8 cellular contexts compared by ENCODE assay signal in the genomic region with DNA sequence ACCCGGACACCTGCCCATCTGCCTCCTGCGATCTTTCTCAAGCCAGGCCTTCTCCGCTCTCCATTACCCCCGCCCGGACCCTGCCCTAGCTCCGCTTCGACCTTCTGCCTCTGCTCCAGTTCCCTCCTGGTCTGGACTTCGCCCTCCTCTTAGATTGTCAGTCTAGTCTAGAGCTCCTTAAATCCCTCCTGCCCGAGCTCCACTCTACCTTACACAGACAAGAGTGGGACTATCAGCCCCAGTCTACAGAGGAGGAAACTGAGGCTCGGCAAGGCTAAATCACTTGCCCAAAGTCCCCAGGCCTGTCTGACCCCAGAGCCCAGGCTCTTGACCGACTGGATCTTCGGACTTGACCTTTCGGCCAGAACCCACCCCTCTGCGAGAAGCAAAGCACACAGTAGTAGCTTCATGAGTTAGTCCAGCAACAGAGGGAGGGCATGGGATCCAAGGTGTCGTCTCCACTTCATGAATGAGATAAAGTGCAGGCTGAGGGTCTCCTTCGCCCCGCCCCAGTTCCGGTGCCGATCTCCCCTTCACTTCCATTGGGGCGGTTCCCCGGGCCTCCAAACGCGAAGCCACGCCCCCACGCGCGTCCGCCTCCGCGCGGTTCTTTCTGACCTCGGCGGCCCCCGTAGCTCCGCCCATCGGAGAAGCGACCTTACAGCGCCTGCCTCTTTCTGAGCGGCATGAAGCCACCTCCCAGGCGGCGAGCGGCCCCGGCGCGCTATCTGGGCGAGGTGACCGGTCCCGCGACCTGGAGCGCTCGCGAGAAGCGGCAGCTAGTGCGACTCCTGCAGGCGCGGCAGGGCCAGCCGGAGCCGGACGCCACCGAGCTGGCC. TPM values are rescaled to one million over a fixed set of nuclear protein-coding genes. Genes with fewer than 3 reads are reported as not detected.
A peak's percentile ranks its signal among the peaks of the same experiment; 100 is the strongest.
DNase-seq lines count a peak whose midpoint lies in the region; ATAC-seq and TF ChIP-seq lines count a peak whose summit lies in the region.

SNAPC2 (plus strand) TSS at position 658 of the 839 bp plus-strand sequence; CDS start at position 687, 29 bp downstream.

- H3K27me3 Mint-ChIP-seq in activated B cell treated with CpG ODN at 0.5 μM for 24 hours, result peaks cover 17% of the 10 kb centered on the region

- peak; percentile 51 for ATAC-seq in GM18870 (IDR thresholded peaks at IDR 0.05; ENCODE audit: unreplicated experiment)
- peak; percentile 56 for ATAC-seq in HG03159 (IDR thresholded peaks at IDR 0.05; ENCODE audit: unreplicated experiment)
- peak; percentile 63 for ATAC-seq in activated B cell treated with CpG ODN at 0.5 μM for 24 hours (ENCODE audit: low read depth)

- in situ Hi-C loops in ACHN (cut with HindIII; ENCODE audit: low pct_ligation_motif_present, low pct_unique_long_range_greater_than_20kb, low sequenced_read_pairs), result no loop called here

- DNase-seq in ACHN, result peak; percentile 89
- DNase-seq in NCI-H226, result peak; percentile 80
- peak; percentile 97 for DNase-seq in activated B cell treated with CpG ODN at 0.5 μM for 24 hours
- peak; percentile 97 for DNase-seq in cardiac fibroblast (ENCODE audit: low read depth in 2 of 2)
- peak; percentile 94 for DNase-seq in iris pigment epithelial cell (ENCODE audit: low read depth)
- peak; percentile 93 to 96 for DNase-seq in stimulated activated CD4-positive, alpha-beta T cell treated with anti-CD3 and anti-CD28 coated beads, Interleukin-12 subunit alpha, Interleukin-12 subunit beta, amount 100 ng/mL, for 24 hours (ENCODE audit: low read depth in 2 of 2)

- peak within 1 kb of the TSS; percentile 96 for H3K27ac Mint-ChIP-seq in activated B cell treated with CpG ODN at 0.5 μM for 24 hours

- intact Hi-C loops in activated B cell treated with CpG ODN at 0.5 μM for 24 hours (cut with micrococcal nuclease), result loop anchor here (1.0 to 10.0 kb wide), 8 partner anchors 17 to 470 kb away; partner anchors contain the start of genes MAP2K7, PNPLA6, RAB11B and TIMM44

- H3K4me3 Mint-ChIP-seq in activated B cell treated with CpG ODN at 0.5 μM for 24 hours, result peak within 1 kb of the TSS; percentile 93

- no peaks in the 10 kb centered on the region for H3K9me3 Mint-ChIP-seq in activated B cell treated with CpG ODN at 0.5 μM for 24 hours

- H3K4me1 Mint-ChIP-seq in activated B cell treated with CpG ODN at 0.5 μM for 24 hours, result peaks cover 49% of the 10 kb centered on the region

- POLR2A ChIA-PET in activated B cell treated with CpG ODN at 0.5 μM for 24 hours (lab: Charles Lee), result interaction anchor here (0.5 to 4.0 kb wide), 31 partner anchors 8 to 856 kb away, joined by 3 to 49 read pairs (median 4); partner anchors contain the start of genes ELAVL1, MAP2K7, PET100 and PNPLA6

- CTCF ChIA-PET in activated B cell treated with CpG ODN at 0.5 μM for 24 hours (lab: Charles Lee), result interaction anchor here (1.0 to 2.7 kb wide), 8 partner anchors 9 to 352 kb away, joined by 3 to 13 read pairs (median 6); partner anchors contain the start of gene MAP2K7

- H3K36me3 Mint-ChIP-seq in activated B cell treated with CpG ODN at 0.5 μM for 24 hours (ENCODE audit: low read depth), result peaks cover 11% of the 10 kb centered on the region

- no peak for TF ChIP-seq CTCF in activated B cell treated with CpG ODN at 0.5 μM for 24 hours (IDR thresholded peaks at IDR 0.05)
- no peak for TF ChIP-seq CTCF in cardiac fibroblast (IDR thresholded peaks at IDR 0.05; ENCODE audit: low read depth, low read length)

- peak within 1 kb of the TSS; percentile 52 to 80 for H3K4me3 ChIP-seq in cardiac fibroblast (replicated peaks in 1 of 2; ENCODE audit: low read depth in 2 of 2, low read length in 2 of 2)

RNA-seq across cellular contexts. Expression of gene SNAPC2, which starts in this region (rescaled TPM):
- 14.4 and 15.3 TPM in 2 replicates for total RNA-seq in activated B cell treated with CpG ODN at 0.5 μM for 24 hours

Comparison
In these comparisons a context has a peak if more than half of its experiments do, and no peak if none do; other contexts are left out.
1. Peak in every context shown above with its lines: DNase-seq, ATAC-seq and H3K4me3 ChIP-seq.